In genomic region chr2:216882876-216883275, GRCh38 we compare ENCODE assay signal across 18 cellular contexts. TPM values are rescaled to one million over a fixed set of nuclear protein-coding genes. Genes with fewer than 3 reads are reported as not detected.
DNase-seq lines count a peak whose midpoint lies in the region; ATAC-seq and TF ChIP-seq lines count a peak whose summit lies in the region.
"Had no signal": no experiment of that assay in that cellular context is flagged by ENCODE, and none has a peak within 500 bp of the region (broad histone marks: within the 10 kb centered on the region; RNA-seq: fewer than 3 reads in every experiment).

No MANE protein-coding gene starts in this region.

- TF ChIP-seq CTCF in heart left ventricle (IDR thresholded peaks at IDR 0.05): no peak
- TF ChIP-seq CTCF in ascending aorta (IDR thresholded peaks at IDR 0.05): no peak

- H3K4ac ChIP-seq in mesenchymal stem cell (ENCODE audit: low read depth in 1 of 2, low read length in 2 of 2): no peak overlapping the region

- H3K14ac ChIP-seq in mesenchymal stem cell (ENCODE audit: low read length in 2 of 2): no peak overlapping the region

- H3K4me1 ChIP-seq in heart left ventricle (peaks cover 0 to 27% (median 4%) of the 10 kb centered on the region in 12 donors), ascending aorta (peaks cover 4 to 15% of the 10 kb centered on the region in 2 donors), mesenchymal stem cell (ENCODE audit: control insufficient read depth, insufficient read depth, low read depth, low read length) (no peaks in the 10 kb centered on the region)

- H3K18ac ChIP-seq in mesenchymal stem cell (ENCODE audit: low read depth in 1 of 2, low read length in 2 of 2): peak overlapping the region in 1 of 2 experiments; percentile 2

- peaks cover 0 to 11% of the 10 kb centered on the region in 2 donors for H3K9me3 Mint-ChIP-seq in activated naive CD4-positive, alpha-beta T cell treated with anti-CD3 and anti-CD28 coated beads, Interleukin-2, amount 50 U/mL, for 72 hours

- H2BK5ac ChIP-seq in mesenchymal stem cell (ENCODE audit: low read depth, low read length, poor library complexity, severe bottlenecking): no peak overlapping the region

- DNase-seq in heart left ventricle (no peak), cardiac septum (ENCODE audit: low spot score) (no peak), ascending aorta (ENCODE audit: low spot score in 2 of 2) (no peak), mesenchymal stem cell (no peak)
- DNase-seq in activated naive CD4-positive, alpha-beta T cell treated with anti-CD3 and anti-CD28 coated beads, Interleukin-2, amount 50 U/mL, for 72 hours (ENCODE audit: low spot score in 2 of 2): no peak
- DNase-seq: Calu3, DMS53, NCI-H1930, NCI-H2171, NCI-H446, NCI-H69 had no signal

- no peak overlapping the region for H3K27ac Mint-ChIP-seq in activated naive CD4-positive, alpha-beta T cell treated with anti-CD3 and anti-CD28 coated beads, Interleukin-2, amount 50 U/mL, for 72 hours

- no peak overlapping the region for H3K4me3 ChIP-seq in heart left ventricle
- H3K4me3 ChIP-seq in ascending aorta: no peak overlapping the region
- H3K4me3 ChIP-seq in mesenchymal stem cell (ENCODE audit: insufficient read depth in 1 of 2, low read depth in 1 of 2, low read length in 2 of 2): no peak overlapping the region

- no peak overlapping the region for H2BK120ac ChIP-seq in mesenchymal stem cell (ENCODE audit: low read depth, low read length)

- peak overlapping the region; percentile 8 for H4K91ac ChIP-seq in mesenchymal stem cell (ENCODE audit: low read length)

- H3K79me1 ChIP-seq in mesenchymal stem cell (replicated peaks; ENCODE audit: low read length, poor library complexity, severe bottlenecking): no peaks in the 10 kb centered on the region

- no peak overlapping the region for H3K4me2 ChIP-seq in mesenchymal stem cell (ENCODE audit: low read length, poor library complexity, severe bottlenecking)

- H2BK15ac ChIP-seq in mesenchymal stem cell (ENCODE audit: low read depth, poor library complexity, severe bottlenecking): no peak overlapping the region

- H3K36me3 Mint-ChIP-seq in activated naive CD4-positive, alpha-beta T cell treated with anti-CD3 and anti-CD28 coated beads, Interleukin-2, amount 50 U/mL, for 72 hours: no peaks in the 10 kb centered on the region
- H3K36me3 Mint-ChIP-seq: CD14-positive monocyte had no signal

- intact Hi-C loops in heart left ventricle (cut with DNase I) (no loop called here), cardiac septum (cut with DNase I) (loop anchor here (5.0 kb wide), 1 partner anchor 181 kb away; no protein-coding TSS in a partner anchor), ascending aorta (cut with DNase I) (loop anchor here (5.0 kb wide), 1 partner anchor 176 kb away; no protein-coding TSS in a partner anchor)

- no peak overlapping the region for H2AFZ ChIP-seq in mesenchymal stem cell (ENCODE audit: low read depth, low read length)

- no peak overlapping the region for H4K8ac ChIP-seq in mesenchymal stem cell (ENCODE audit: low read length)

- H2AK5ac ChIP-seq in mesenchymal stem cell (ENCODE audit: low read length, severe bottlenecking): no peak overlapping the region

- no peak overlapping the region for H2BK12ac ChIP-seq in mesenchymal stem cell (ENCODE audit: low read length in 2 of 2)

- H3K27me3 ChIP-seq in heart left ventricle: no peaks in the 10 kb centered on the region
- no peaks in the 10 kb centered on the region for H3K27me3 ChIP-seq in ascending aorta
- peaks cover 0 to 15% of the 10 kb centered on the region in 2 experiments for H3K27me3 ChIP-seq in mesenchymal stem cell (ENCODE audit: control insufficient read depth in 1 of 2, insufficient read depth in 1 of 2, low read length in 2 of 2)

- H3K9me3 ChIP-seq in heart left ventricle (no peaks in the 10 kb centered on the region), ascending aorta (no peaks in the 10 kb centered on the region), mesenchymal stem cell (ENCODE audit: control insufficient read depth, low read length) (no peaks in the 10 kb centered on the region)

- no peak for TF ChIP-seq POLR2A in heart left ventricle (IDR thresholded peaks at IDR 0.05)

- H3K36me3 ChIP-seq in heart left ventricle: no peaks in the 10 kb centered on the region
- no peaks in the 10 kb centered on the region for H3K36me3 ChIP-seq in ascending aorta
- no peaks in the 10 kb centered on the region for H3K36me3 ChIP-seq in mesenchymal stem cell (ENCODE audit: control insufficient read depth in 1 of 2, insufficient read depth in 2 of 2, low read depth in 1 of 2, low read length in 2 of 2)

- WGBS in heart left ventricle, 4 donors: 73 to 80% (median 75%) methylated on average over 6 of the region's 6 CpGs
- 100% methylated on average over 6 of the region's 6 CpGs for WGBS in mesenchymal stem cell

- peak; percentile 32 to 54 (median 51) for ATAC-seq in heart left ventricle
- no peak for ATAC-seq in GM21786 (IDR thresholded peaks at IDR 0.05; ENCODE audit: unreplicated experiment)
- no peak for ATAC-seq in activated naive CD4-positive, alpha-beta T cell treated with anti-CD3 and anti-CD28 coated beads, Interleukin-2, amount 50 U/mL, for 72 hours
- ATAC-seq in HG03159 (IDR thresholded peaks at IDR 0.05; ENCODE audit: unreplicated experiment): no peak

- H3K27ac ChIP-seq in heart left ventricle (no peak overlapping the region), ascending aorta (peak overlapping the region; percentile 24 to 58), mesenchymal stem cell (ENCODE audit: low read length, poor library complexity, severe bottlenecking) (no peak overlapping the region)

- H3K23ac ChIP-seq in mesenchymal stem cell (ENCODE audit: low read length in 2 of 2): no peak overlapping the region

- no peak overlapping the region for H3K9ac ChIP-seq in mesenchymal stem cell (ENCODE audit: low read length)

RNA-seq across cellular contexts. Expression of gene TNP1, which starts 23.0 kb away (rescaled TPM):
- total RNA-seq in heart left ventricle (not detected), cardiac septum (not detected), ascending aorta (not detected)
- not detected for polyA plus RNA-seq in heart left ventricle
- not detected for polyA plus RNA-seq in mesenchymal stem cell (2013, experiment 1 of 2)
- not detected for polyA plus RNA-seq in mesenchymal stem cell (2013, experiment 2 of 2)
- not detected for total RNA-seq in activated naive CD4-positive, alpha-beta T cell treated with anti-CD3 and anti-CD28 coated beads, Interleukin-2, amount 50 U/mL, for 72 hours
- total RNA-seq: Calu3, H4, HT1080, OCI-LY7, RPMI7951 had no signal
- polyA plus RNA-seq: CD14-positive monocyte had no signal

Comparison
In these comparisons a context has a peak if more than half of its experiments do, and no peak if none do; other contexts are left out.
1. intact Hi-C loops: an anchor here in cardiac septum (5.0 kb wide) and ascending aorta (5.0 kb wide); none called in heart left ventricle.
2. ATAC-seq: peak in heart left ventricle (4 of 4); none in GM21786 (single experiment), activated naive CD4-positive, alpha-beta T cell treated with anti-CD3 and anti-CD28 coated beads, Interleukin-2, amount 50 U/mL, for 72 hours (0 of 2) and HG03159 (single experiment).
3. H3K27ac ChIP-seq: peak in ascending aorta (2 of 2); none in heart left ventricle (0 of 12) and mesenchymal stem cell (single experiment).